8 cellular contexts compared by ENCODE assay signal in genomic region chr9:120925535-120926396, GRCh38. TPM values are rescaled to one million over a fixed set of nuclear protein-coding genes. Genes with fewer than 3 reads are reported as not detected.
DNase-seq lines count a peak whose midpoint lies in the region; ATAC-seq, FAIRE-seq and TF ChIP-seq lines count a peak whose summit lies in the region.

No MANE protein-coding gene starts in this region.

- no peak for TF ChIP-seq RAD21 in HepG2 (CRISPR knock-in tag; IDR thresholded peaks at IDR 0.05)

- WGBS in HepG2 (ENCODE audit: low lambda C conversion rate): 23% methylated on average over 12 of the region's 13 CpGs
- WGBS in prostate gland: 68% methylated on average over 13 of the region's 13 CpGs

- TF ChIP-seq EP300 in HepG2 (IDR thresholded peaks at IDR 0.05; ENCODE audit: low read depth in 2 of 2, low read length in 2 of 2) (no peak), HepG2 (CRISPR knock-in tag; IDR thresholded peaks at IDR 0.05; ENCODE audit: borderline replicate concordance) (no peak)

- H3K79me2 ChIP-seq in PC-9 (ENCODE audit: low read depth) (no peaks in the 10 kb centered on the region), HepG2 (ENCODE audit: insufficient read depth, low read length) (no peaks in the 10 kb centered on the region)

- no peaks in the 10 kb centered on the region for H3K27me3 ChIP-seq in PC-9 (ENCODE audit: insufficient read depth, low read depth)
- H3K27me3 ChIP-seq in HepG2 (ENCODE audit: control insufficient read depth in 1 of 2, insufficient read depth in 2 of 2, low read length in 2 of 2): peaks cover 2 to 17% of the 10 kb centered on the region in 2 experiments; a peak in 2 of 5 replicates
- H3K27me3 ChIP-seq in prostate gland (replicated peaks; ENCODE audit: insufficient read depth): no peaks in the 10 kb centered on the region

- TSS peak; percentile 29 for BruUV-seq in PC-9 (replicated peaks; lab: Mats Ljungman, UMichigan)
- no TSS peak for BruUV-seq in HepG2 (replicated peaks; lab: Mats Ljungman, UMichigan)

- H4K20me1 ChIP-seq in PC-9 (ENCODE audit: insufficient read depth) (no peaks in the 10 kb centered on the region), HepG2 (ENCODE audit: insufficient read depth, low read length) (no peaks in the 10 kb centered on the region)

- DNase-seq in ELF-1 (ENCODE audit: low read depth, low spot score) (peak; percentile 20), H4 (ENCODE audit: low spot score) (peak; percentile 77), PC-9 (peak in 1 of 2 experiments; percentile 23), HepG2 (ENCODE audit: low spot score) (no peak), prostate gland (ENCODE audit: low spot score) (no peak), iPS-NIHi7 (ENCODE audit: extremely low spot score) (no peak)
- DNase-seq in activated naive CD4-positive, alpha-beta T cell treated with anti-CD3 and anti-CD28 coated beads, Interleukin-2, amount 50 U/mL, for 16 hours: peak; percentile 74
- DNase-seq in stimulated activated CD8-positive, alpha-beta memory T cell treated with anti-CD3 and anti-CD28 coated beads, Interleukin-7, amount 100 ng/mL, for 24 hours (ENCODE audit: low read depth): peak; percentile 67

- intact Hi-C loops in PC-9 (cut with micrococcal nuclease; ENCODE audit: unreplicated experiment): no loop called here
- intact Hi-C loops in HepG2 (cut with micrococcal nuclease; ENCODE audit: unreplicated experiment): loop anchor here (5.0 kb wide), 1 partner anchor 33 kb away; no protein-coding TSS in a partner anchor
- intact Hi-C loops in prostate gland (cut with DNase I): loop anchor here (10.0 kb wide), 2 partner anchors 211 to 359 kb away; partner anchors contain the start of gene MEGF9

- H3K9ac ChIP-seq in HepG2 (ENCODE audit: insufficient read depth, low read depth, low read length): no peak overlapping the region

- TF ChIP-seq POLR2A in HepG2 (IDR thresholded peaks at IDR 0.05; ENCODE audit: insufficient read depth in 1 of 2, low read depth in 2 of 2, low read length in 2 of 2): no peak
- TF ChIP-seq POLR2A in prostate gland (IDR thresholded peaks at IDR 0.05): no peak

- H2AFZ ChIP-seq in PC-9 (no peak overlapping the region), HepG2 (ENCODE audit: low read length) (no peak overlapping the region)

- H3K4me1 ChIP-seq in PC-9 (replicated peaks; ENCODE audit: insufficient read depth): peaks cover 7% of the 10 kb centered on the region
- H3K4me1 ChIP-seq in HepG2 (ENCODE audit: insufficient read depth, low read length): peaks cover 26% of the 10 kb centered on the region
- no peaks in the 10 kb centered on the region for H3K4me1 ChIP-seq in prostate gland (replicated peaks)

- H3K4me2 ChIP-seq in PC-9 (no peak overlapping the region), HepG2 (ENCODE audit: low read depth, low read length) (no peak overlapping the region)

- H3F3A ChIP-seq in PC-9 (ENCODE audit: insufficient read depth, low read depth): peaks cover 20% of the 10 kb centered on the region

- CTCF ChIA-PET in PC-9 (lab: Charles Lee) (no interaction called here), HepG2 (lab: Yijun Ruan, JAX; ENCODE audit: low intra/inter-chr PET ratio, low total read pairs) (no interaction called here)

- H3K27ac ChIP-seq in PC-9: no peak overlapping the region
- no peak overlapping the region for H3K27ac ChIP-seq in HepG2 (ENCODE audit: extremely low read length, insufficient read depth, low read length)
- H3K27ac ChIP-seq in prostate gland: peak overlapping the region in 1 of 2 donors; percentile 45

- no peak for ATAC-seq in HepG2

- H3K4me3 ChIP-seq in PC-9: no peak overlapping the region
- no peak overlapping the region for H3K4me3 ChIP-seq in HepG2 (replicated peaks in 1 of 3; ENCODE audit: insufficient read depth in 1 of 3, low read depth in 2 of 3, low read length in 3 of 3)
- H3K4me3 ChIP-seq in prostate gland: no peak overlapping the region

- no peak for TF ChIP-seq CTCF in PC-9 (conservative IDR thresholded peaks at IDR 0.05)
- no peak for TF ChIP-seq CTCF in HepG2 (CRISPR knock-in tag; IDR thresholded peaks at IDR 0.05)
- TF ChIP-seq CTCF in prostate gland (IDR thresholded peaks at IDR 0.05): no peak

- H3K9me2 ChIP-seq in PC-9 (ENCODE audit: insufficient read depth): no peaks in the 10 kb centered on the region

- POLR2A ChIA-PET in PC-9 (lab: Charles Lee; ENCODE audit: unreplicated experiment): interaction anchor here (0.6 kb wide), 2 partner anchors 133 to 271 kb away, joined by 5 to 23 read pairs; partner anchors contain the start of gene FBXW2
- POLR2A ChIA-PET in HepG2 (lab: Yijun Ruan, JAX): no interaction called here

- H3K9me3 ChIP-seq in PC-9 (ENCODE audit: insufficient read depth, low read depth) (no peaks in the 10 kb centered on the region), HepG2 (ENCODE audit: low read length) (no peaks in the 10 kb centered on the region), prostate gland (no peaks in the 10 kb centered on the region)

- H3K36me3 ChIP-seq in PC-9 (ENCODE audit: low read depth) (no peaks in the 10 kb centered on the region), HepG2 (replicated peaks in 1 of 2; ENCODE audit: control insufficient read depth in 1 of 2, insufficient read depth in 2 of 2, low read length in 2 of 2) (no peaks in the 10 kb centered on the region), prostate gland (no peaks in the 10 kb centered on the region)

- in situ Hi-C loops in HepG2 (cut with HindIII; ENCODE audit: extremely low pct_ligation_motif_present, low pct_unique_long_range_greater_than_20kb): no loop called here

- no peak for FAIRE-seq in HepG2 (lab: Jason Lieb, UNC)

TF ChIP-seq in HepG2, 621 proteins besides CTCF, POLR2A, EP300 and RAD21 (continues in another document):
- TF ChIP-seq PTBP1 (IDR thresholded peaks at IDR 0.05; ENCODE audit: low read depth, low read length, poor library complexity, severe bottlenecking) (no peak), CREB1 (IDR thresholded peaks at IDR 0.05) (peak; percentile 31; the same call in 1 of the 2 replicates), CREB1 (CRISPR knock-in tag; IDR thresholded peaks at IDR 0.05) (no peak), ZSCAN25 (CRISPR knock-in tag; IDR thresholded peaks at IDR 0.05) (no peak)

RNA-seq across cellular contexts. Expression of gene TRAF1, which starts 0.8 kb away (rescaled TPM):
- 0.21 TPM in 2 replicates for total RNA-seq in H4 (2014; rRNA removed; shearing (Covaris generic))
- total RNA-seq in PC-9 (2021): 2.7 and 2.9 TPM in 2 replicates
- total RNA-seq in HepG2 (2016; rRNA removed; fragmentation: Illumina TruSeq; extraction: Trizol): 0.11 and 0.44 TPM in 2 replicates
- total RNA-seq in HepG2 (2016; cell fraction: cytosol; rRNA removed; fragmentation: Illumina TruSeq; extraction: Trizol; ENCODE audit: low read depth): 0.09 and 0.10 TPM in 2 replicates
- total RNA-seq in HepG2 (2016; cell fraction: insoluble cytoplasmic fraction; rRNA removed; fragmentation: Illumina TruSeq; extraction: Trizol): 0.25 and 0.39 TPM in 2 replicates
- 0.09 and 0.21 TPM in 2 replicates for total RNA-seq in HepG2 (2016; cell fraction: membrane; rRNA removed; fragmentation: Illumina TruSeq; extraction: Trizol)
- 0.75 and 0.87 TPM in 2 replicates for total RNA-seq in HepG2 (2016; cell fraction: nucleus; rRNA removed; fragmentation: Illumina TruSeq; extraction: Trizol)
- 1.0 and 1.8 TPM in 2 replicates for polyA plus RNA-seq in HepG2 (2011; rRNA removed)
- 0.48 and 0.60 TPM in 2 replicates for polyA plus RNA-seq in HepG2 (2011; cell fraction: cytosol; rRNA removed)
- polyA plus RNA-seq in HepG2 (2011; cell fraction: nucleus; rRNA removed): 5.5 and 7.6 TPM in 2 replicates
- 0.59 and 0.96 TPM in 2 replicates for polyA plus RNA-seq in HepG2 (2012)
- 0.07 and 0.10 TPM in 2 replicates for polyA plus RNA-seq in HepG2 (2016; cell fraction: cytosol; fragmentation: Illumina TruSeq; extraction: Trizol; ENCODE audit: low read depth)
- 0.19 and 0.26 TPM in 2 replicates for polyA plus RNA-seq in HepG2 (2016; cell fraction: insoluble cytoplasmic fraction; fragmentation: Illumina TruSeq; extraction: Trizol; ENCODE audit: low read depth)
- 0.09 and 0.19 TPM in 2 replicates for polyA plus RNA-seq in HepG2 (2016; cell fraction: membrane; fragmentation: Illumina TruSeq; extraction: Trizol; ENCODE audit: low read depth)
- 2.2 TPM in 2 replicates for polyA plus RNA-seq in HepG2 (2016; cell fraction: nucleus; fragmentation: Illumina TruSeq; extraction: Trizol; ENCODE audit: insufficient read depth, low read depth)
- polyA minus RNA-seq in HepG2 (2011; rRNA and poly(A)+ RNA removed; ENCODE audit: low replicate concordance): 0.91 and 1.4 TPM in 2 replicates
- 0.09 and 0.20 TPM in 2 replicates for polyA minus RNA-seq in HepG2 (2011; cell fraction: cytosol; rRNA and poly(A)+ RNA removed)
- polyA minus RNA-seq in HepG2 (2011; cell fraction: nucleus; rRNA and poly(A)+ RNA removed): 3.5 and 3.7 TPM in 2 replicates
- total RNA-seq in prostate gland: 1 to 10 TPM; 3.1 to 6.9 TPM

RNA-seq across cellular contexts. Expression of gene PHF19, which starts 48.8 kb away (rescaled TPM):
- total RNA-seq in H4 (2014; rRNA removed; shearing (Covaris generic)): 52.7 and 66.6 TPM in 2 replicates
- total RNA-seq in PC-9 (2021) (66.4 and 72.9 TPM in 2 replicates), HepG2 (2016; rRNA removed; fragmentation: Illumina TruSeq; extraction: Trizol) (38.9 and 41.3 TPM in 2 replicates), prostate gland (10 to 100 TPM; 19.9 to 37.6 TPM)
- 37.4 and 48.9 TPM in 2 replicates for total RNA-seq in HepG2 (2016; cell fraction: cytosol; rRNA removed; fragmentation: Illumina TruSeq; extraction: Trizol; ENCODE audit: low read depth)
- total RNA-seq in HepG2 (2016; cell fraction: insoluble cytoplasmic fraction; rRNA removed; fragmentation: Illumina TruSeq; extraction: Trizol): 37.1 and 41.5 TPM in 2 replicates
- 43.2 and 56.9 TPM in 2 replicates for total RNA-seq in HepG2 (2016; cell fraction: membrane; rRNA removed; fragmentation: Illumina TruSeq; extraction: Trizol)
- total RNA-seq in HepG2 (2016; cell fraction: nucleus; rRNA removed; fragmentation: Illumina TruSeq; extraction: Trizol): 34.7 and 40.7 TPM in 2 replicates
- 25.5 and 29.7 TPM in 2 replicates for polyA plus RNA-seq in HepG2 (2011; rRNA removed)
- polyA plus RNA-seq in HepG2 (2011; cell fraction: cytosol; rRNA removed): 20.2 and 33.0 TPM in 2 replicates
- 61.0 and 76.3 TPM in 2 replicates for polyA plus RNA-seq in HepG2 (2011; cell fraction: nucleus; rRNA removed)
- 20.3 and 24.3 TPM in 2 replicates for polyA plus RNA-seq in HepG2 (2012)
- polyA plus RNA-seq in HepG2 (2016; cell fraction: cytosol; fragmentation: Illumina TruSeq; extraction: Trizol; ENCODE audit: low read depth): 79.2 and 107 TPM in 2 replicates
- polyA plus RNA-seq in HepG2 (2016; cell fraction: insoluble cytoplasmic fraction; fragmentation: Illumina TruSeq; extraction: Trizol; ENCODE audit: low read depth): 42.2 and 45.3 TPM in 2 replicates
- 66.8 and 74.2 TPM in 2 replicates for polyA plus RNA-seq in HepG2 (2016; cell fraction: membrane; fragmentation: Illumina TruSeq; extraction: Trizol; ENCODE audit: low read depth)
- polyA plus RNA-seq in HepG2 (2016; cell fraction: nucleus; fragmentation: Illumina TruSeq; extraction: Trizol; ENCODE audit: insufficient read depth, low read depth): 60.4 and 66.8 TPM in 2 replicates
- polyA minus RNA-seq in HepG2 (2011; rRNA and poly(A)+ RNA removed; ENCODE audit: low replicate concordance): 67.2 and 159 TPM in 2 replicates
- polyA minus RNA-seq in HepG2 (2011; cell fraction: cytosol; rRNA and poly(A)+ RNA removed): 15.8 and 17.7 TPM in 2 replicates
- polyA minus RNA-seq in HepG2 (2011; cell fraction: nucleus; rRNA and poly(A)+ RNA removed): 34.7 and 42.2 TPM in 2 replicates

Comparison
In these comparisons a context has a peak if more than half of its experiments do, and no peak if none do; other contexts are left out.
1. DNase-seq: peak in ELF-1 (single experiment), H4 (single experiment), activated naive CD4-positive, alpha-beta T cell treated with anti-CD3 and anti-CD28 coated beads, Interleukin-2, amount 50 U/mL, for 16 hours (single experiment) and stimulated activated CD8-positive, alpha-beta memory T cell treated with anti-CD3 and anti-CD28 coated beads, Interleukin-7, amount 100 ng/mL, for 24 hours (single experiment); none in HepG2 (single experiment), prostate gland (single experiment) and iPS-NIHi7 (single experiment).